1 cellular context compared by ENCODE assay signal in the genomic region with DNA sequence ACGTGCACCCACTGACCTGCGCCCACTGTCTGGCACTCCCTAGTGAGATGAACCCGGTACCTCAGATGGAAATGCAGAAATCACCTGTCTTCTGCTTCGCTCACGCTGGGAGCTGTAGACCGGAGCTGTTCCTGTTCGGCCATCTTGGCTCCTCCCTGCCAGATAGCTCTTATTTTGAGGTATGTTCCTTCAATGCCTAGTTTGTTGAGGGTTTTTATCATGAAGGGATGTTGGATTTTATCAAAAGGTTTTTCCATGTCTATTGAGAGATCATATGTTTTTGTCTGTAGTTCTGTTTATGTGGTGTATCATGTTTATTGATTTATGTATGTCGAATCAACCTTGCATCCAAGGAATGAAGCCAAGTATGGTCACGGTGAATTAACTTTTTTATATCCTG.
A peak's percentile ranks its signal among the peaks of the same experiment; 100 is the strongest.
TF ChIP-seq lines count a peak whose summit lies in the region.
"Not testable (repeated sequence)": the region's sequence is repeated elsewhere in the genome, so short reads cannot be mapped to it uniquely, and the experiment has no call there.

No MANE protein-coding gene starts in this region.

TF ChIP-seq in K562, 482 proteins besides CTCF, POLR2A, EP300 and RAD21 (continued from another document):
- TF ChIP-seq, protein P1, sequence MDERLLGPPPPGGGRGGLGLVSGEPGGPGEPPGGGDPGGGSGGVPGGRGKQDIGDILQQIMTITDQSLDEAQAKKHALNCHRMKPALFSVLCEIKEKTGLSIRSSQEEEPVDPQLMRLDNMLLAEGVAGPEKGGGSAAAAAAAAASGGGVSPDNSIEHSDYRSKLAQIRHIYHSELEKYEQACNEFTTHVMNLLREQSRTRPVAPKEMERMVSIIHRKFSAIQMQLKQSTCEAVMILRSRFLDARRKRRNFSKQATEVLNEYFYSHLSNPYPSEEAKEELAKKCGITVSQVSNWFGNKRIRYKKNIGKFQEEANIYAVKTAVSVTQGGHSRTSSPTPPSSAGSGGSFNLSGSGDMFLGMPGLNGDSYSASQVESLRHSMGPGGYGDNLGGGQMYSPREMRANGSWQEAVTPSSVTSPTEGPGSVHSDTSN (CRISPR knock-in tag; IDR thresholded peaks at IDR 0.05; ENCODE audit: low read depth) = not testable (repeated sequence)
- TF ChIP-seq, protein P1 (tag; conservative IDR thresholded peaks at IDR 0.05; ENCODE audit: low read depth) = 0 out of 2 replicates have a peak, but pooled peaks have one; percentile 33
- TF ChIP-seq L3MBTL2 (IDR thresholded peaks at IDR 0.05) (peak; percentile 40; the same call in 1 of the 2 replicates), NRF1 (conservative IDR thresholded peaks at IDR 0.05 in 1 of 2, IDR thresholded peaks at IDR 0.05 in 1 of 2) (peak in 1 of 2 experiments; percentile 23; a peak in 1 of 4 replicates), TAF9B (IDR thresholded peaks at IDR 0.05; ENCODE audit: partially characterized antibody) (peak; percentile 41), MGA (IDR thresholded peaks at IDR 0.05) (peak; percentile 44), TAF7 (tag; IDR thresholded peaks at IDR 0.05) (peak; percentile 65; the same call in 1 of the 2 replicates)
TF ChIP-seq in K562: peak in this region for 13; not testable (repeated sequence) for 469.
